In the genomic region with DNA sequence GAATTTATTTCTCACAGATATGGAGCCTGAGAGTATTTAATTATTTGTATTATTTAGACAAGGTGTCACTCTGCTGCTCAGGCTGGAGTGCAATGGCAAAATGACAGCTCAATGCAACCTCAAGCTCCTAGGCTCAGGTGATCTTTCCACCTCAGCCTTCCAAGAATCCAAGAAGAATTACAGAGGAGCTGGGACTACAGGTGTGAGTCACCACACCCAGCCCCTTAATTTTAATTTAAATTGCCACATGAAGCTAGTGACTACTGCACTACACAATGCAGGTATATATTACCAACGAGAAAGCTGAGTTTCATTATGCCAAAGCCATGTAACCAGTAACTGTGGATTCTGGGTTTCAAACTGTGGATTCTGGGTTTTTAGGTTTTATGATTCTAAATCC, we compare ENCODE assay signal across 9 cellular contexts. TPM values are rescaled to one million over a fixed set of nuclear protein-coding genes. Genes with fewer than 3 reads are reported as not detected.
DNase-seq lines count a peak whose midpoint lies in the region; ATAC-seq and TF ChIP-seq lines count a peak whose summit lies in the region.
"Had no signal": no experiment of that assay in that cellular context is flagged by ENCODE, and none has a peak within 500 bp of the region (broad histone marks: within the 10 kb centered on the region; RNA-seq: fewer than 3 reads in every experiment).

No MANE protein-coding gene starts in this region.

- no peak for TF ChIP-seq EP300 in stomach (IDR thresholded peaks at IDR 0.05)

- H3K9me3 ChIP-seq in stomach = no peaks in the 10 kb centered on the region

- no peak for TF ChIP-seq CTCF in VCaP (conservative IDR thresholded peaks at IDR 0.05)
- no peak for TF ChIP-seq CTCF in fibroblast of pulmonary artery (IDR thresholded peaks at IDR 0.05; ENCODE audit: low read length, missing control alignments)
- TF ChIP-seq CTCF in stomach (IDR thresholded peaks at IDR 0.05) = no peak

- peaks cover 44 to 68% (median 60%) of the 10 kb centered on the region in 4 donors for H3K4me1 ChIP-seq in stomach

- peak overlapping the region; percentile 96 for H3K27ac ChIP-seq in VCaP
- peak overlapping the region in 4 of 5 donors; percentile 57 to 97 (median 95) for H3K27ac ChIP-seq in stomach

- no peak for TF ChIP-seq POLR2A in stomach (IDR thresholded peaks at IDR 0.05)

- H3K4me1 Mint-ChIP-seq in activated naive CD4-positive, alpha-beta T cell treated with anti-CD3 and anti-CD28 coated beads, Interleukin-2, amount 10 ng/mL, durations not matched to agents 7 days and 5 days = peaks cover 48% of the 10 kb centered on the region

- H3K36me3 Mint-ChIP-seq in activated naive CD4-positive, alpha-beta T cell treated with anti-CD3 and anti-CD28 coated beads, Interleukin-2, amount 10 ng/mL, durations not matched to agents 7 days and 5 days = peaks cover 36% of the 10 kb centered on the region

- H3K4me3 ChIP-seq in fibroblast of pulmonary artery (replicated peaks; ENCODE audit: low read depth, low read length) (peak overlapping the region; percentile 5), stomach (peak overlapping the region in 3 of 4 donors; percentile 30 to 84 (median 74))

- no peaks in the 10 kb centered on the region for H3K27me3 Mint-ChIP-seq in activated naive CD4-positive, alpha-beta T cell treated with anti-CD3 and anti-CD28 coated beads, Interleukin-2, amount 10 ng/mL, durations not matched to agents 7 days and 5 days

- intact Hi-C loops in stomach (cut with DNase I; ENCODE audit: low total_unique reads) = no loop called here

- H3K4me3 Mint-ChIP-seq in activated naive CD4-positive, alpha-beta T cell treated with anti-CD3 and anti-CD28 coated beads, Interleukin-2, amount 10 ng/mL, durations not matched to agents 7 days and 5 days = peak overlapping the region; percentile 37
- H3K4me3 Mint-ChIP-seq: CD14-positive monocyte had no signal

- no peak for ATAC-seq in HG02798 (IDR thresholded peaks at IDR 0.05; ENCODE audit: poor library complexity, unreplicated experiment)

- CTCF ChIA-PET in activated naive CD4-positive, alpha-beta T cell treated with anti-CD3 and anti-CD28 coated beads, Interleukin-2, amount 10 ng/mL, durations not matched to agents 7 days and 5 days (lab: Charles Lee) = interaction anchor here (0.7 to 6.7 kb wide), 5 partner anchors 28 to 134 kb away, joined by 3 to 52 read pairs (median 6); no protein-coding TSS in a partner anchor

- H3K27me3 ChIP-seq in stomach = no peaks in the 10 kb centered on the region

- H3K27ac Mint-ChIP-seq in activated naive CD4-positive, alpha-beta T cell treated with anti-CD3 and anti-CD28 coated beads, Interleukin-2, amount 10 ng/mL, durations not matched to agents 7 days and 5 days = peak overlapping the region; percentile 24

- no peak for DNase-seq in activated naive CD4-positive, alpha-beta T cell treated with anti-CD3 and anti-CD28 coated beads, Interleukin-2, amount 10 ng/mL, durations not matched to agents 7 days and 5 days
- DNase-seq in activated naive CD4-positive, alpha-beta T cell (lab: John Stamatoyannopoulos, UW) = no peak
- no peak for DNase-seq in fibroblast of pulmonary artery (ENCODE audit: low read depth)
- DNase-seq in stomach = no peak
- no peak for DNase-seq in anterior cingulate cortex (lab: John Stamatoyannopoulos, UW)
- no peak for DNase-seq in CD1c-positive myeloid dendritic cell (ENCODE audit: extremely low spot score)

- peaks cover 32 to 63% (median 61%) of the 10 kb centered on the region in 4 donors for H3K36me3 ChIP-seq in stomach

- no peaks in the 10 kb centered on the region for H3K9me3 Mint-ChIP-seq in activated naive CD4-positive, alpha-beta T cell treated with anti-CD3 and anti-CD28 coated beads, Interleukin-2, amount 10 ng/mL, durations not matched to agents 7 days and 5 days
- H3K9me3 Mint-ChIP-seq: CD14-positive monocyte had no signal

- 23 to 39% (median 28%) methylated on average over 1 of the region's 1 CpG for WGBS in stomach, 5 donors

RNA-seq across cellular contexts. Expression of a gene that starts 2.1 kb away (rescaled TPM):
- total RNA-seq in stomach = 100 to 1,000 TPM in 2 of 5 donors, 10 to 100 TPM in 3; 49.2 to 126 (median 78.4) TPM
- 10 to 100 TPM in 1 of 3 donors, 1 to 10 TPM in 2; 4.9 to 26.1 (median 9.3) TPM for polyA plus RNA-seq in stomach

RNA-seq across cellular contexts. Expression of a gene that starts 9.4 kb away (rescaled TPM):
- total RNA-seq in stomach = 10 to 100 TPM in 1 of 5 donors, not detected in 4; 50.4 TPM
- polyA plus RNA-seq in stomach = not detected
- polyA plus RNA-seq: CD14-positive monocyte had no signal

RNA-seq across cellular contexts. Expression of a gene that starts 20.9 kb away (rescaled TPM):
- total RNA-seq in stomach = 100 to 1,000 TPM in 1 of 5 donors, 10 to 100 TPM in 3, not detected in 1; 23.9 to 108 (median 48.2) TPM
- polyA plus RNA-seq in stomach = 10 to 100 TPM; 13.1 to 14.1 (median 13.8) TPM

RNA-seq across cellular contexts. Expression of a gene that starts 46.3 kb away (rescaled TPM):
- total RNA-seq in stomach = 100 to 1,000 TPM in 3 of 5 donors, 10 to 100 TPM in 2; 34.8 to 376 (median 180) TPM
- polyA plus RNA-seq in stomach = 10 to 100 TPM; 20.4 to 27.6 (median 24.7) TPM
